In genomic region chr6:166926748-166927147, GRCh38 we compare ENCODE assay signal across 18 cellular contexts. TPM values are rescaled to one million over a fixed set of nuclear protein-coding genes. Genes with fewer than 3 reads are reported as not detected.
A peak's percentile ranks its signal among the peaks of the same experiment; 100 is the strongest.
DNase-seq lines count a peak whose midpoint lies in the region; ATAC-seq and TF ChIP-seq lines count a peak whose summit lies in the region.
"Had no signal": no experiment of that assay in that cellular context is flagged by ENCODE, and none has a peak within 500 bp of the region (broad histone marks: within the 10 kb centered on the region; RNA-seq: fewer than 3 reads in every experiment).

No MANE protein-coding gene starts in this region.

- peak overlapping the region; percentile 77 for H3K27ac Mint-ChIP-seq in activated naive CD4-positive, alpha-beta T cell treated with anti-CD3 and anti-CD28 coated beads, Interleukin-2, amount 50 U/mL, for 24 hours
- no peak overlapping the region for H3K27ac Mint-ChIP-seq in activated naive CD4-positive, alpha-beta T cell treated with anti-CD3 and anti-CD28 coated beads for 36 hours
- H3K27ac Mint-ChIP-seq: CD14-positive monocyte, HFFc6 had no signal

- ATAC-seq in left lobe of liver: no peak
- ATAC-seq: Right ventricle myocardium inferior had no signal

- no peaks in the 10 kb centered on the region for H3K27me3 Mint-ChIP-seq in activated naive CD4-positive, alpha-beta T cell treated with anti-CD3 and anti-CD28 coated beads, Interleukin-2, amount 50 U/mL, for 24 hours
- H3K27me3 Mint-ChIP-seq in activated naive CD4-positive, alpha-beta T cell treated with anti-CD3 and anti-CD28 coated beads for 36 hours (ENCODE audit: low read depth): no peaks in the 10 kb centered on the region

- H3K9me3 ChIP-seq in spleen (no peaks in the 10 kb centered on the region), A673 (ENCODE audit: low read depth, low read length, poor library complexity, severe bottlenecking) (no peaks in the 10 kb centered on the region), HAP-1 (no peaks in the 10 kb centered on the region)
- H3K9me3 ChIP-seq: Peyer's patch had no signal

- POLR2A ChIA-PET in GM10248 (lab: Yijun Ruan, JAX): interaction anchor here (0.7 kb wide), 1 partner anchor 62 kb away, joined by 5 read pairs; no protein-coding TSS in a partner anchor
- POLR2A ChIA-PET in A673 (lab: Charles Lee; ENCODE audit: low non-redundant PET): no interaction called here

- 87 to 95% (median 92%) methylated on average over 12 of the region's 12 CpGs for WGBS in spleen, 5 donors

- in situ Hi-C loops in HAP-1 (cut with MboI; ENCODE audit: low sequenced_read_pairs): no loop called here

- H3K36me3 Mint-ChIP-seq in activated naive CD4-positive, alpha-beta T cell treated with anti-CD3 and anti-CD28 coated beads, Interleukin-2, amount 50 U/mL, for 24 hours: peaks cover 2% of the 10 kb centered on the region
- H3K36me3 Mint-ChIP-seq in activated naive CD4-positive, alpha-beta T cell treated with anti-CD3 and anti-CD28 coated beads for 36 hours (ENCODE audit: low read depth): peaks cover 20% of the 10 kb centered on the region

- no peaks in the 10 kb centered on the region for H3K9me3 Mint-ChIP-seq in activated naive CD4-positive, alpha-beta T cell treated with anti-CD3 and anti-CD28 coated beads, Interleukin-2, amount 50 U/mL, for 24 hours
- no peaks in the 10 kb centered on the region for H3K9me3 Mint-ChIP-seq in activated naive CD4-positive, alpha-beta T cell treated with anti-CD3 and anti-CD28 coated beads for 36 hours

- H3K27ac ChIP-seq in spleen (no peak overlapping the region), A673 (ENCODE audit: low read depth, low read length, poor library complexity, severe bottlenecking) (no peak overlapping the region)
- H3K27ac ChIP-seq: KMS-11, Peyer's patch had no signal

- no peak for TF ChIP-seq CTCF in GM10248 (IDR thresholded peaks at IDR 0.05; ENCODE audit: control extremely low read depth, extremely low read depth, low read depth, missing control alignments)
- no peak for TF ChIP-seq CTCF in spleen (IDR thresholded peaks at IDR 0.05 in 8 of 11, conservative IDR thresholded peaks at IDR 0.05 in 3 of 11)
- no peak for TF ChIP-seq CTCF in A673 (conservative IDR thresholded peaks at IDR 0.05; ENCODE audit: low read depth, low read length)

- intact Hi-C loops in activated naive CD4-positive, alpha-beta T cell treated with anti-CD3 and anti-CD28 coated beads for 36 hours (cut with micrococcal nuclease): no loop called here
- intact Hi-C loops in spleen (cut with DNase I; ENCODE audit: low total_unique reads) (no loop called here), A673 (cut with micrococcal nuclease; ENCODE audit: unreplicated experiment) (no loop called here)

- peaks cover 0 to 33% (median 21%) of the 10 kb centered on the region in 6 donors for H3K4me1 ChIP-seq in spleen
- H3K4me1 ChIP-seq in A673 (ENCODE audit: insufficient read depth, low read length, poor library complexity, severe bottlenecking): no peaks in the 10 kb centered on the region
- peaks cover 12% of the 10 kb centered on the region for H3K4me1 ChIP-seq in HAP-1
- H3K4me1 ChIP-seq: Peyer's patch had no signal

- BruUV-seq in A673 (replicated peaks; lab: Mats Ljungman, UMichigan): no TSS peak

- H3K4me3 ChIP-seq in spleen (no peak overlapping the region), A673 (ENCODE audit: low read depth, low read length, poor library complexity, severe bottlenecking) (no peak overlapping the region), HAP-1 (no peak overlapping the region)
- H3K4me3 ChIP-seq: Peyer's patch had no signal

- H3K4me1 Mint-ChIP-seq in activated naive CD4-positive, alpha-beta T cell treated with anti-CD3 and anti-CD28 coated beads, Interleukin-2, amount 50 U/mL, for 24 hours: peaks cover 26% of the 10 kb centered on the region
- H3K4me1 Mint-ChIP-seq in activated naive CD4-positive, alpha-beta T cell treated with anti-CD3 and anti-CD28 coated beads for 36 hours (ENCODE audit: low read depth): peaks cover 15% of the 10 kb centered on the region
- H3K4me1 Mint-ChIP-seq: CD14-positive monocyte had no signal

- CTCF ChIA-PET in activated naive CD4-positive, alpha-beta T cell treated with anti-CD3 and anti-CD28 coated beads for 36 hours (lab: Charles Lee): no interaction called here
- CTCF ChIA-PET in GM10248 (lab: Yijun Ruan, JAX): interaction anchor here (0.9 to 2.7 kb wide), 2 partner anchors 63 to 151 kb away, joined by 3 to 13 read pairs; no protein-coding TSS in a partner anchor
- CTCF ChIA-PET in A673 (lab: Charles Lee): no interaction called here

- H3K36me3 ChIP-seq in spleen: peaks cover 0 to 80% (median 32%) of the 10 kb centered on the region in 6 donors
- no peaks in the 10 kb centered on the region for H3K36me3 ChIP-seq in A673 (ENCODE audit: insufficient read depth, low read length, poor library complexity, severe bottlenecking)
- no peaks in the 10 kb centered on the region; the same call in 1 of the 2 replicates for H3K36me3 ChIP-seq in HAP-1 (replicated peaks)

- H3K4me3 Mint-ChIP-seq in activated naive CD4-positive, alpha-beta T cell treated with anti-CD3 and anti-CD28 coated beads, Interleukin-2, amount 50 U/mL, for 24 hours: no peak overlapping the region
- no peak overlapping the region for H3K4me3 Mint-ChIP-seq in activated naive CD4-positive, alpha-beta T cell treated with anti-CD3 and anti-CD28 coated beads for 36 hours
- H3K4me3 Mint-ChIP-seq: CD14-positive monocyte, HFFc6 had no signal

- no peak for TF ChIP-seq POLR2A in spleen (IDR thresholded peaks at IDR 0.05)

- no peaks in the 10 kb centered on the region for H3K27me3 ChIP-seq in spleen (replicated peaks in 1 of 7)
- no peaks in the 10 kb centered on the region for H3K27me3 ChIP-seq in A673 (replicated peaks; ENCODE audit: insufficient read depth, low read depth, low read length, poor library complexity)
- no peaks in the 10 kb centered on the region for H3K27me3 ChIP-seq in HAP-1 (ENCODE audit: low read depth)
- H3K27me3 ChIP-seq: Peyer's patch had no signal

- DNase-seq in activated naive CD4-positive, alpha-beta T cell treated with anti-CD3 and anti-CD28 coated beads for 36 hours: no peak
- DNase-seq in GM10248 (ENCODE audit: extremely low spot score): peak; percentile 8
- peak; percentile 31 for DNase-seq in left lobe of liver (ENCODE audit: low spot score)
- DNase-seq in spleen: peak; percentile 68
- no peak for DNase-seq in A673 (ENCODE audit: low spot score)
- no peak for DNase-seq in NCI-H446 (lab: John Stamatoyannopoulos, UW)
- DNase-seq in HAP-1 (ENCODE audit: low spot score in 2 of 2): no peak
- DNase-seq: DND-41, HFFc6, NCI-H1048, NCI-H1436 treated with DMSO at 0.1 percent for 48 hours, NCI-H2081, NCI-H524 treated with DMSO at 0.1 percent for 48 hours had no signal

RNA-seq across cellular contexts. Expression of gene RNASET2, which starts 29.6 kb away (rescaled TPM):
- 10 to 100 TPM; 74.1 to 75.6 TPM for total RNA-seq in activated naive CD4-positive, alpha-beta T cell treated with anti-CD3 and anti-CD28 coated beads for 36 hours
- 22.3 TPM for total RNA-seq in left lobe of liver
- total RNA-seq in spleen: 100 to 1,000 TPM; 264 to 676 (median 373) TPM
- polyA plus RNA-seq in spleen: 100 to 1,000 TPM; 242 to 392 (median 245) TPM
- 5.7 and 11.9 TPM in 2 replicates for total RNA-seq in A673 (2021)

Comparison
In these comparisons a context has a peak if more than half of its experiments do, and no peak if none do; other contexts are left out.
1. DNase-seq: peak in GM10248 (single experiment), left lobe of liver (single experiment) and spleen (single experiment); none in activated naive CD4-positive, alpha-beta T cell treated with anti-CD3 and anti-CD28 coated beads for 36 hours (single experiment), A673 (single experiment), NCI-H446 (0 of 2) and HAP-1 (0 of 2).